25 cellular contexts compared by ENCODE assay signal in the genomic region with DNA sequence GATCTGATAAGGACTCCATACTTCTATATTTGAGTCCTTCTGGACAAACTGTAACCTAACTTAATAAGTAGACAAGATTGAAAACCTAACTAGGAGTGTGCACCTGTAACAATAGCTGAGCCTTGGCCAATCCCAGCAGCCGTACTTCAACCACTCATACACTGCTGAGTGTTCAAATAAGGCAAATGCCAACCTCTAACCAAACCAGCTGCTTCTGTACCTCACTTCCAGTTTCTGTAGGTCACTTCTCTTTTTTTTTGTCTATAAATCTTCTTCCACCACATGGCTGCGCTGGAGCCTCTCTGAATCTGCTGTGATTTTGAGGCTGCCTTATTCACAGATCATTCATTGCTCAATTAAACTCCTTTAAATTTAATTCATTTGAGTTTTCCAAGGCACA.
DNase-seq lines count a peak whose midpoint lies in the region; ATAC-seq lines count a peak whose summit lies in the region.
"Had no signal": no experiment of that assay in that cellular context is flagged by ENCODE, and none has a peak within 500 bp of the region (broad histone marks: within the 10 kb centered on the region; RNA-seq: fewer than 3 reads in every experiment).

No MANE protein-coding gene starts in this region.

- DNase-seq in OCI-M1 (lab: John Stamatoyannopoulos, UW) = peak; percentile 32
- DNase-seq in hippocampal formation (lab: John Stamatoyannopoulos, UW) = no peak
- DNase-seq in amygdala (lab: John Stamatoyannopoulos, UW) = no peak
- DNase-seq: activated CD4-positive, alpha-beta T cell treated with anti-CD3 and anti-CD28 coated beads, Interleukin-2, amount 10 ng/mL, durations not matched to agents 7 days and 5 days; activated naive CD8-positive, alpha-beta T cell treated with anti-CD3 and anti-CD28 coated beads for 36 hours; CD4-positive, alpha-beta memory T cell; DMS 273 treated with DMSO at 0.1 percent for 48 hours; HCEC 1CT; heart left ventricle; immature natural killer cell; naive thymus-derived CD4-positive, alpha-beta T cell; NCI-H146; NCI-H526 treated with DMSO at 0.1 percent for 48 hours; SHP77 treated with DMSO at 0.1 percent for 48 hours; small intestine; stimulated activated naive B cell treated with anti-CD40 and anti-IgM and Interleukin-4, amounts not matched to agents 10 μg/mL and 1 μg/mL and 100 μg/mL, for 72 hours; T-helper 17 cell; testis; WERI-Rb-1 had no signal

- ATAC-seq in GM18508 (IDR thresholded peaks at IDR 0.05; ENCODE audit: insufficient read depth, unreplicated experiment) (peak; percentile 91), GM21390 (IDR thresholded peaks at IDR 0.05; ENCODE audit: unreplicated experiment) (peak; percentile 59), HG03565 (IDR thresholded peaks at IDR 0.05; ENCODE audit: unreplicated experiment) (peak; percentile 58), HG03039 (IDR thresholded peaks at IDR 0.05; ENCODE audit: unreplicated experiment) (no peak)
- ATAC-seq: activated T-helper 17 cell treated with anti-CD3 and anti-CD28 coated beads, Interleukin-2, amount 50 U/mL, for 72 hours; heart left ventricle; left lobe of liver; naive thymus-derived CD4-positive, alpha-beta T cell; T-helper 17 cell had no signal
